ENCODE assay signal across 8 cellular contexts in the genomic region with DNA sequence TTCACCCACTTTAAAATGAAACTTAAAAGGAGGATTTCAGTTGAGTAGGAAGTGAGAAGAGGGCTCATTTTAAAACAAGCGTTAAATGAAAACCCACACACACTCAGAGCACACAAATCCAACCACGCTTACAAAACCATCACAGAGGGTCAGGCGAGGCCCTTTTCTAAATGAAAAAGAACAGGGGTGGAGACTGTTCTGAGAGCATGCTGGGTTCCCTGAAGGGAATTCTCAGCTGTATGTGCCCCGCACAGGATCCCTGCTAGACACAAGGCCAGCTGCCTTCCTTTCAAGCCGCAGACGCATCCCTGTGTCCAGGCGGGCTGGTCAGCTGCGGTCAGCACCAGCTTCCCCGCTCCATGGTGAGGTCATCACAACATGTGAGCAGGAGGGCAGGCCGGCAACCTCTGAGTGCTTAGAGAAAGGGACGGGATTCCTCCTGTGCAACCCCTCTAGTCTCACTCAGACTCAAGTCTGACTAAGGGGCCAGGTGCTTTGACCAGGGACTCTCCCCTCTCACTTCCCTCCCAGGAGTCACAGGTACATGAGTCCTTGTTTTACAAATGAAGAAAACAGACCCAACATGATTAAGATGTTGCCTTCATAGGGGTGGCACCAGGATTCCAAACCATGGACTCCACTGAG.
DNase-seq lines count a peak whose midpoint lies in the region; ATAC-seq, FAIRE-seq and TF ChIP-seq lines count a peak whose summit lies in the region.

No MANE protein-coding gene starts in this region.

- peak overlapping the region; percentile 59 for H3K4me2 ChIP-seq in osteoblast (ENCODE audit: insufficient read depth, low read length)

- intact Hi-C loops in esophagus muscularis mucosa (cut with DNase I), result no loop called here

- H3K9me3 ChIP-seq in HUES64 (ENCODE audit: insufficient read depth, low read depth, low read length) (no peaks in the 10 kb centered on the region), esophagus muscularis mucosa (no peaks in the 10 kb centered on the region), osteoblast (ENCODE audit: low read depth, low read length) (no peaks in the 10 kb centered on the region)

- TF ChIP-seq EP300 in esophagus muscularis mucosa (IDR thresholded peaks at IDR 0.05), result no peak

- no peak overlapping the region for H3K9ac ChIP-seq in HUES64 (ENCODE audit: low read depth, low read length)

- DNase-seq in EL, result peak; percentile 94
- peak; percentile 92 for DNase-seq in esophagus muscularis mucosa (ENCODE audit: extremely low spot score)
- no peak for DNase-seq in osteoblast (ENCODE audit: insufficient read length, low spot score, missing footprints)
- DNase-seq in HTR-8/SVneo (ENCODE audit: insufficient read length, low spot score), result no peak
- DNase-seq in DMS 273 treated with DMSO at 0.1 percent for 48 hours (lab: John Stamatoyannopoulos, UW), result no peak
- DNase-seq in D721Med (ENCODE audit: insufficient read length, low spot score), result no peak

- H2AFZ ChIP-seq in osteoblast (ENCODE audit: low read length), result no peak overlapping the region

- H3K36me3 Mint-ChIP-seq in stimulated activated memory B cell treated with anti-CD40 and anti-IgM and Interleukin-4, amounts not matched to agents 10 μg/mL and 1 μg/mL and 100 μg/mL, for 72 hours, result no peaks in the 10 kb centered on the region

- H3K27ac ChIP-seq in HUES64 (ENCODE audit: low read depth, low read length) (peak overlapping the region; percentile 8; the same call in 1 of the 2 replicates), esophagus muscularis mucosa (replicated peaks in 1 of 4) (peak overlapping the region; percentile 87 to 94 (median 90)), osteoblast (ENCODE audit: low read depth, low read length) (peak overlapping the region; percentile 99)

- no peak for TF ChIP-seq POLR2A in esophagus muscularis mucosa (IDR thresholded peaks at IDR 0.05; ENCODE audit: low read depth)

- no peaks in the 10 kb centered on the region; the same call in 1 of the 2 replicates for H3K27me3 ChIP-seq in HUES64 (ENCODE audit: insufficient read depth, low read length)
- no peaks in the 10 kb centered on the region for H3K27me3 ChIP-seq in esophagus muscularis mucosa
- no peaks in the 10 kb centered on the region for H3K27me3 ChIP-seq in osteoblast (ENCODE audit: insufficient read depth, low read length)

- no peak for ATAC-seq in stimulated activated memory B cell treated with anti-CD40 and anti-IgM and Interleukin-4, amounts not matched to agents 10 μg/mL and 1 μg/mL and 100 μg/mL, for 72 hours

- no peak for TF ChIP-seq CTCF in esophagus muscularis mucosa (IDR thresholded peaks at IDR 0.05)
- TF ChIP-seq CTCF in osteoblast (IDR thresholded peaks at IDR 0.05; ENCODE audit: extremely low read depth, low read depth, low read length), result no peak
- TF ChIP-seq CTCF in D721Med (IDR thresholded peaks at IDR 0.05; ENCODE audit: insufficient read depth, missing control alignments), result no peak

- H3K4me3 Mint-ChIP-seq in stimulated activated memory B cell treated with anti-CD40 and anti-IgM and Interleukin-4, amounts not matched to agents 10 μg/mL and 1 μg/mL and 100 μg/mL, for 72 hours, result no peak overlapping the region

- 47% methylated on average over 9 of the region's 11 CpGs for WGBS in HUES64
- 24% methylated on average over 3 of the region's 11 CpGs for WGBS in esophagus muscularis mucosa

- H3K36me3 ChIP-seq in HUES64 (ENCODE audit: insufficient read depth, low read length) (no peaks in the 10 kb centered on the region), esophagus muscularis mucosa (no peaks in the 10 kb centered on the region), osteoblast (ENCODE audit: insufficient read depth, low read length) (peaks cover 4% of the 10 kb centered on the region)

- peaks cover 31% of the 10 kb centered on the region for H3K27me3 Mint-ChIP-seq in stimulated activated memory B cell treated with anti-CD40 and anti-IgM and Interleukin-4, amounts not matched to agents 10 μg/mL and 1 μg/mL and 100 μg/mL, for 72 hours

- no peaks in the 10 kb centered on the region for H4K20me1 ChIP-seq in osteoblast (ENCODE audit: insufficient read depth, low read length)

- H3K79me2 ChIP-seq in osteoblast (ENCODE audit: insufficient read depth, low read length), result peaks cover 44% of the 10 kb centered on the region

- H3K9me3 Mint-ChIP-seq in stimulated activated memory B cell treated with anti-CD40 and anti-IgM and Interleukin-4, amounts not matched to agents 10 μg/mL and 1 μg/mL and 100 μg/mL, for 72 hours, result no peaks in the 10 kb centered on the region

- FAIRE-seq in HTR-8/SVneo (lab: Jason Lieb, UNC) (no peak), D721Med (lab: Jason Lieb, UNC) (no peak)

- no peak overlapping the region for H3K27ac Mint-ChIP-seq in stimulated activated memory B cell treated with anti-CD40 and anti-IgM and Interleukin-4, amounts not matched to agents 10 μg/mL and 1 μg/mL and 100 μg/mL, for 72 hours

- peaks cover 8% of the 10 kb centered on the region for H3K4me1 Mint-ChIP-seq in stimulated activated memory B cell treated with anti-CD40 and anti-IgM and Interleukin-4, amounts not matched to agents 10 μg/mL and 1 μg/mL and 100 μg/mL, for 72 hours

- H3K4me3 ChIP-seq in HUES64 (ENCODE audit: low read length) (no peak overlapping the region), esophagus muscularis mucosa (peak overlapping the region in 2 of 4 donors; percentile 13), osteoblast (ENCODE audit: insufficient read depth, low read length) (peak overlapping the region; percentile 11)

- H3K4me1 ChIP-seq in HUES64 (ENCODE audit: insufficient read depth, low read length) (peaks cover 32% of the 10 kb centered on the region), esophagus muscularis mucosa (peaks cover 84 to 90% (median 89%) of the 10 kb centered on the region in 4 donors), osteoblast (ENCODE audit: insufficient read depth, low read length) (peaks cover 85% of the 10 kb centered on the region)

Comparison
In these comparisons a context has a peak if more than half of its experiments do, and no peak if none do; other contexts are left out.
1. DNase-seq: peak in EL (single experiment) and esophagus muscularis mucosa (single experiment); none in osteoblast (single experiment), HTR-8/SVneo (single experiment), DMS 273 treated with DMSO at 0.1 percent for 48 hours (single experiment) and D721Med (single experiment).
2. H3K27ac ChIP-seq: peak in every context shown above with its lines; median percentile 99 in osteoblast; 90 in esophagus muscularis mucosa; 8 in HUES64.